Comparison of ENCODE assay signal across 16 cellular contexts in the genomic region with DNA sequence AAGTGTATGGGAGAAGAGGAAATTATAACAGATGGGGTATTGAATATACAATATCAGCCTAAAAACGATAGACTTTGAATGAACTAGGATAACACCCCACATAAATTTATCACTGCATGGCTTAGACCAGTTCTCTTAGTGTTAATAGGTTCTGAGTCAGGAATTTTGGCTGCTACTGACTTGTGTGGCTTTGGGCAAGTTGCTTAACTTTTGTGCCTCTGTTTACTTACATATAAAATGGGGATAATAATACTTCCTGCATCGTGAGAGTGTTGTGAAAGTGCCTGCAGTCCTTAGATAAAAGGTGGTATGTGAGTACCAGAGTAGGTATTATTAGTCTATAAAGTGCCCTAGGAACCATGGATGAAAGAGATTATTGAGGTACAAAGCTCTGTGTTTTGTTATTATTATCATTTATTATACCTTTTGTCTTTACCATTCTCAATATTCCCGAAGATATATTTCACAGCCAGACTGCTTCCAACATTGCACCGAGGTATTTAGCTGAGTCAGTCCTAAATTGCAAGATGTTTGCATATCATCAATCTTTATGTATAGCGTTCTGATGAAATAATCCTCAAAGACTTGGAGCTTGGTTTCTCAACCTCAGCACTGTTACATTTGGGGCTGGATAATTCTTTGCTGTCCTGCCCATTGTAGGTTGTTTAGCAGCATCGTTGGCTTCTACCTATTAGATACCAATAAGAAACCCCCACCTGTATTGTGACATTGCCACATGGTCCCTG. TPM values are rescaled to one million over a fixed set of nuclear protein-coding genes. Genes with fewer than 3 reads are reported as not detected.
DNase-seq lines count a peak whose midpoint lies in the region; ATAC-seq and TF ChIP-seq lines count a peak whose summit lies in the region.
"Had no signal": no experiment of that assay in that cellular context is flagged by ENCODE, and none has a peak within 500 bp of the region (broad histone marks: within the 10 kb centered on the region; RNA-seq: fewer than 3 reads in every experiment).

No MANE protein-coding gene starts in this region.

- peak; percentile 63 for ATAC-seq in esophagus mucosa
- no peak for ATAC-seq in HG03196 (IDR thresholded peaks at IDR 0.05; ENCODE audit: unreplicated experiment)
- ATAC-seq: stimulated activated memory B cell treated with anti-CD40 and anti-IgM and Interleukin-4, amounts not matched to agents 10 μg/mL and 1 μg/mL and 100 μg/mL, for 72 hours had no signal

- intact Hi-C loops in cardiac septum (cut with DNase I): loop anchor here (10.0 kb wide), 1 partner anchor 242 kb away; a partner anchor contains a TSS

- H3K9me3 ChIP-seq in ES-I3 (ENCODE audit: control insufficient read depth, insufficient read depth, low read length): no peaks in the 10 kb centered on the region

- CTCF ChIA-PET in RWPE1 (lab: Yijun Ruan, JAX): interaction anchor here (1.0 kb wide), 1 partner anchor 494 kb away, joined by 3 read pairs; no protein-coding TSS in a partner anchor

- POLR2A ChIA-PET in RWPE1 (lab: Yijun Ruan, JAX; ENCODE audit: low non-redundant PET): no interaction called here

- no peaks in the 10 kb centered on the region for H3K36me3 ChIP-seq in ES-I3 (ENCODE audit: insufficient read depth, low read length)

- H3K27ac ChIP-seq in RWPE1: peak overlapping the region; percentile 97

- peaks cover 7% of the 10 kb centered on the region for H3K4me1 ChIP-seq in ES-I3 (ENCODE audit: insufficient read depth, low read length)

- DNase-seq in RWPE1 (ENCODE audit: low spot score): no peak
- DNase-seq in renal cortical epithelial cell (ENCODE audit: low read depth): peak; percentile 64
- DNase-seq in cardiac septum (ENCODE audit: low spot score): no peak
- no peak for DNase-seq in DMS53 treated with DMSO at 0.1 percent for 48 hours (lab: John Stamatoyannopoulos, UW; ENCODE audit: unreplicated experiment)
- no peak for DNase-seq in Kasumi-1 (lab: John Stamatoyannopoulos, UW)
- DNase-seq: effector CD8-positive, alpha-beta T cell; hypothalamus; MV-4-11; NCI-H345; posterior cingulate gyrus; RPMI8226; stimulated activated CD4-positive, alpha-beta T cell treated with anti-CD3 and anti-CD28 coated beads, Interleukin-2, amount 100 ng/mL, for 24 hours had no signal

- H3K9ac ChIP-seq in ES-I3 (ENCODE audit: low read depth, low read length): peak overlapping the region; percentile 80

- no peak for TF ChIP-seq CTCF in RWPE1 (conservative IDR thresholded peaks at IDR 0.05; ENCODE audit: low read depth)

RNA-seq across cellular contexts. Expression of a gene that starts 2.3 kb away (rescaled TPM):
- total RNA-seq in esophagus mucosa: 55.9 TPM
- 68.9 and 122 TPM in 2 replicates for total RNA-seq in renal cortical epithelial cell
- 6.6 TPM for total RNA-seq in cardiac septum
